Comparison of ENCODE assay signal across 1 cellular context in the genomic region with DNA sequence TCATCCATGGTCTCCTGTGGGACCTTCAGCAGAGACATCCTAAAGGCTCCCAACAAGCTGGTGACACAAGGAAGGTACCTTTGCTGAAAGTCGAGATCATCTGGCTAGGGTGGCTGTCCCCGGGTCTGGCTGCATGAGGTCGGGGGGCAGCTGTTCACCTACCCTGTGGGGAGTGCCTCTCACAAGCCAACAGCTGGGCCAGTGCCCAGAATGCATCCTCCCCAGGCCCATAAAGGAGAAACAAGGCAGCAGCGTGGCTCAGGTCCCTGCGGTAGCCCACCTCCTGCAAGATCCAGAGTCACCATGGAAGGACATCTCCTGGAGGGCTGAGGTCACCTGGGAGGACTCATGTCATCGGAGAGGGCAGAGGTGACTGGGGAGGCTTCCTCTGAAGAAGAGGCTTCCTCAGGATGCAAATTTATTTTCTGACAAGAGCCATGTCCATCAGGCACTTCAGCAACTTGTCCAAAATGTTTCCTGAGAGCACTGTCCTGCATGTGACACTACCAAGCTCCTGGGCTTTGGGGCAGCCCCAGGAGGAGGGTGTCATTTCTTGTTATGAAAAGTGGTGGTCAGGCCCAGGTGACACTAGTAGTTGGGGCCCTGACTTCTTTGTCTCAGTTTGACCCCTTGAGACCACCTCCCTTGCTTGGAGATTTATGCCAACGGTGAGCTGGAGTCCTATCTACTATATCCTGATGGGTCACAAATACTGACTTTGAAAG.
TF ChIP-seq lines count a peak whose summit lies in the region.

No MANE protein-coding gene starts in this region.

TF ChIP-seq in K562, 482 proteins besides CTCF, POLR2A, EP300 and RAD21:
- TF ChIP-seq ZNF282 (CRISPR knock-in tag; IDR thresholded peaks at IDR 0.05) (no peak), CBFB (CRISPR knock-in tag; IDR thresholded peaks at IDR 0.05) (no peak)
TF ChIP-seq in K562: peak in this region for 0.
